In the genomic region with DNA sequence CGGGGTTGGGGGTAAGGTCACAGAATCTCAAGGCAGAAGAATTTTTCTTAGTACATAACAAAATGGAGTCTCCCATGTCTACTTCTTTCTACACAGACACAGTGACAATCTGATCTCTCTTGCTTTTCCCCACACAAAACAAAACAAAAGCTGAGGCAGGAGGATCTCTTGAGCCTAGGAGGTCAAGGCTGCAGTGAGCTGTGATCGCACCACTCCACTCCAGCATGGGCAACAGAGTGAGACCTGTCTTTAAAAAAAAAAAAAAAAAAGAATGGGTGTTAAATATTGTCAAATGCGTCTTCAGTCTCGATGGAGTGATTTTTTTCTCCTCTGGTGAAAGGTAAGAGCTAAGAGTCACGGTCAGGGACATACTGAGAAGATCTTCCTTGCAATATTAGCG, we compare ENCODE assay signal across 1 cellular context. TPM values are rescaled to one million over a fixed set of nuclear protein-coding genes. Genes with fewer than 3 reads are reported as not detected.
"Had no signal": no experiment of that assay in that cellular context is flagged by ENCODE, and none has a peak within 500 bp of the region (broad histone marks: within the 10 kb centered on the region; RNA-seq: fewer than 3 reads in every experiment).

No MANE protein-coding gene starts in this region.

RNA-seq across cellular contexts. Expression of a gene that starts 33.2 kb away (rescaled TPM):
- total RNA-seq: PC-9 had no signal
